Comparison of ENCODE assay signal across 14 cellular contexts in genomic region chr3:126528800-126529541, GRCh38. TPM values are rescaled to one million over a fixed set of nuclear protein-coding genes. Genes with fewer than 3 reads are reported as not detected.
A peak's percentile ranks its signal among the peaks of the same experiment; 100 is the strongest.
DNase-seq lines count a peak whose midpoint lies in the region; ATAC-seq and TF ChIP-seq lines count a peak whose summit lies in the region.
"Had no signal": no experiment of that assay in that cellular context is flagged by ENCODE, and none has a peak within 500 bp of the region (broad histone marks: within the 10 kb centered on the region; RNA-seq: fewer than 3 reads in every experiment).

No MANE protein-coding gene starts in this region.

- ATAC-seq in HG03439 (IDR thresholded peaks at IDR 0.05; ENCODE audit: unreplicated experiment) (no peak), omental fat pad (ENCODE audit: low FRiP score) (no peak)
- no peak for ATAC-seq in activated CD4-positive, alpha-beta T cell treated with anti-CD3 and anti-CD28 coated beads for 36 hours
- ATAC-seq: Panc1 had no signal

- no peaks in the 10 kb centered on the region for H3K9me3 ChIP-seq in BLaER1

- TF ChIP-seq POLR2A in NB4 (IDR thresholded peaks at IDR 0.05; ENCODE audit: extremely low read depth, insufficient read length), result no peak

- no peaks in the 10 kb centered on the region for H3K36me3 ChIP-seq in BLaER1

- H3K4me3 ChIP-seq in BLaER1 (no peak overlapping the region), NB4 (ENCODE audit: low read depth, low read length) (peak overlapping the region; percentile 11)

- H3K27ac Mint-ChIP-seq in activated CD4-positive, alpha-beta T cell treated with anti-CD3 and anti-CD28 coated beads for 36 hours, result no peak overlapping the region
- H3K27ac Mint-ChIP-seq: IgD-negative memory B cell had no signal

- CTCF ChIA-PET in activated CD4-positive, alpha-beta T cell treated with anti-CD3 and anti-CD28 coated beads for 36 hours (lab: Charles Lee), result no interaction called here

- H3K27me3 ChIP-seq in BLaER1, result peaks cover 22% of the 10 kb centered on the region

- intact Hi-C loops in activated CD4-positive, alpha-beta T cell treated with anti-CD3 and anti-CD28 coated beads for 36 hours (cut with DNase I, micrococcal nuclease), result loop anchor here in 1 of 2 experiments (10.0 kb wide), 1 partner anchor 1016 kb away; no protein-coding TSS in a partner anchor

- no peak overlapping the region for H3K4me3 Mint-ChIP-seq in activated CD4-positive, alpha-beta T cell treated with anti-CD3 and anti-CD28 coated beads for 36 hours

- no peak overlapping the region for H3K9ac ChIP-seq in BLaER1

- peaks cover 60% of the 10 kb centered on the region for H3K4me1 ChIP-seq in BLaER1

- peak overlapping the region; percentile 96 for H3K4me2 ChIP-seq in BLaER1

- no peaks in the 10 kb centered on the region for H3K27me3 Mint-ChIP-seq in activated CD4-positive, alpha-beta T cell treated with anti-CD3 and anti-CD28 coated beads for 36 hours

- H3K36me3 Mint-ChIP-seq in activated CD4-positive, alpha-beta T cell treated with anti-CD3 and anti-CD28 coated beads for 36 hours (ENCODE audit: low read depth), result no peaks in the 10 kb centered on the region
- H3K36me3 Mint-ChIP-seq: IgD-negative memory B cell had no signal

- H4K20me1 ChIP-seq in BLaER1, result peaks cover 15% of the 10 kb centered on the region; the same call in 1 of the 2 replicates

- TF ChIP-seq CTCF in NB4 (IDR thresholded peaks at IDR 0.05; ENCODE audit: low read depth, low read length) (peak; percentile 7), omental fat pad (IDR thresholded peaks at IDR 0.05) (no peak)

- H3K9me3 Mint-ChIP-seq in activated CD4-positive, alpha-beta T cell treated with anti-CD3 and anti-CD28 coated beads for 36 hours (ENCODE audit: low read depth), result no peaks in the 10 kb centered on the region
- H3K9me3 Mint-ChIP-seq: IgD-negative memory B cell had no signal

- POLR2A ChIA-PET in activated CD4-positive, alpha-beta T cell treated with anti-CD3 and anti-CD28 coated beads for 36 hours (lab: Charles Lee), result no interaction called here

- H3K4me1 Mint-ChIP-seq in activated CD4-positive, alpha-beta T cell treated with anti-CD3 and anti-CD28 coated beads for 36 hours, result no peaks in the 10 kb centered on the region

- DNase-seq in NB4 (ENCODE audit: low read depth), result peak; percentile 93
- DNase-seq in fibroblast of peridontal ligament (ENCODE audit: extremely low read depth), result peak; percentile 13
- DNase-seq in mucosa of gallbladder (ENCODE audit: low spot score), result peak; percentile 66
- no peak for DNase-seq in NCI-H146 (lab: John Stamatoyannopoulos, UW)
- no peak for DNase-seq in activated CD4-positive, alpha-beta T cell treated with anti-CD3 and anti-CD28 coated beads for 36 hours
- DNase-seq in omental fat pad (ENCODE audit: low spot score), result no peak
- DNase-seq: hippocampal formation; NCI-H2171 treated with DMSO at 0.1 percent for 48 hours; stimulated activated CD4-positive, alpha-beta T cell treated with anti-CD3 and anti-CD28 coated beads, Interleukin-15, amount 100 ng/mL, for 24 hours had no signal

- peak overlapping the region; percentile 73 for H3K27ac ChIP-seq in BLaER1

RNA-seq across cellular contexts. Expression of gene CHST13, which starts 5.0 kb away (rescaled TPM):
- 0.29 TPM for total RNA-seq in mucosa of gallbladder
- total RNA-seq in activated CD4-positive, alpha-beta T cell treated with anti-CD3 and anti-CD28 coated beads for 36 hours, result not detected
- total RNA-seq in omental fat pad, result 1 to 10 TPM in 2 of 4 donors, under 1 TPM in 1, not detected in 1; 0.46 to 2.3 (median 1.7) TPM
- total RNA-seq: myocyte had no signal

RNA-seq across cellular contexts. Expression of gene UROC1, which starts 11.4 kb away (rescaled TPM):
- total RNA-seq in mucosa of gallbladder, result 0.14 TPM
- not detected for total RNA-seq in activated CD4-positive, alpha-beta T cell treated with anti-CD3 and anti-CD28 coated beads for 36 hours
- not detected for total RNA-seq in omental fat pad
- total RNA-seq: myocyte had no signal

RNA-seq across cellular contexts. Expression of gene C3orf22, which starts 29.8 kb away (rescaled TPM):
- not detected for total RNA-seq in mucosa of gallbladder
- not detected for total RNA-seq in activated CD4-positive, alpha-beta T cell treated with anti-CD3 and anti-CD28 coated beads for 36 hours
- total RNA-seq in omental fat pad, result not detected
- total RNA-seq: myocyte had no signal

RNA-seq across cellular contexts. Expression of gene ZXDC, which starts 53.3 kb away (rescaled TPM):
- total RNA-seq in mucosa of gallbladder (34.6 TPM), omental fat pad (10 to 100 TPM; 22.7 to 47.0 (median 27.9) TPM)
- 10 to 100 TPM; 21.6 to 23.1 TPM for total RNA-seq in activated CD4-positive, alpha-beta T cell treated with anti-CD3 and anti-CD28 coated beads for 36 hours

Comparison
In these comparisons a context has a peak if more than half of its experiments do, and no peak if none do; other contexts are left out.
1. DNase-seq: peak in NB4 (single experiment), fibroblast of peridontal ligament (single experiment) and mucosa of gallbladder (single experiment); none in NCI-H146 (single experiment), activated CD4-positive, alpha-beta T cell treated with anti-CD3 and anti-CD28 coated beads for 36 hours (single experiment) and omental fat pad (single experiment).